In the genomic region with DNA sequence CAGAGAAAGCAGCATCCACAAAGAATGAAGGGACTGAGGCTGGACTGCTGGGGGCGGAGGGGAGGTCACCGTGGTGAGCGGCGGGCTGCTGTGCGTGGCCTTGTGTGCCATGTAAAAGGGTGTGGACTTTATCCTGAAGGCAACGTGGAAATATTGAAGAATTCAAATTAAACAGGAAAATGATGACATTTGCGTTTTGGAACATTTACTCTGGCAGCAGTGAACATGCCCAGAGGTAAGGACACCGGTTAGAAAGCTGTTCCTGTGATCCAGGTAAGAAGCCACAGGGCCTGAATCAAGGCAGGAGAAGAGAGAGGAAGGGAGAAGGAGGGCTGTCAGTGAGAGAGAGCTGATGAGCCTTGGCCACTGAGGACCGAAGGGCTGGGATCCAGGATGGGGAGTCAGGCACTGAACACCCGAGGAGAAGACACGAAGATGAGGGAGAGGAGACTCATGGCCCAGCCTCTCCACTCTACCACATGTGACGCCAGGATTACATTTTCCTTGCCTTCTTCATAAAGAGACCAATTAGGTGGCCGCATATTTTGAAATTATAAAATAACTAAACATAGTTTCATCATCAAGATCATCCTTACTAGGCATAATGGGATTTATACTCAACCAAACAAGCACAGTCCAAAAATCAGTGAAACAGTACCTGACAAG, we compare ENCODE assay signal across 9 cellular contexts. TPM values are rescaled to one million over a fixed set of nuclear protein-coding genes. Genes with fewer than 3 reads are reported as not detected.
A peak's percentile ranks its signal among the peaks of the same experiment; 100 is the strongest.
DNase-seq lines count a peak whose midpoint lies in the region; ATAC-seq and TF ChIP-seq lines count a peak whose summit lies in the region.
"Had no signal": no experiment of that assay in that cellular context is flagged by ENCODE, and none has a peak within 500 bp of the region (broad histone marks: within the 10 kb centered on the region; RNA-seq: fewer than 3 reads in every experiment).

No MANE protein-coding gene starts in this region.

- H3K27ac Mint-ChIP-seq in osteocyte (ENCODE audit: unreplicated experiment) = peak overlapping the region; percentile 99
- H3K27ac Mint-ChIP-seq: CD4-positive, alpha-beta T cell had no signal

- H3K27ac ChIP-seq in ACC112 (ENCODE audit: low read depth, low read length) (peak overlapping the region; percentile 98), MM.1S (ENCODE audit: low read length) (peak overlapping the region; percentile 22; the same call in 1 of the 2 replicates), esophagus (ENCODE audit: low read depth in 2 of 2, low read length in 1 of 2) (peak overlapping the region; percentile 60 to 87)

- peak overlapping the region; percentile 10; the same call in 1 of the 2 replicates for H3K4me3 ChIP-seq in ACC112 (ENCODE audit: low read depth, low read length)
- no peak overlapping the region for H3K4me3 ChIP-seq in MM.1S (ENCODE audit: low read length)
- H3K4me3 ChIP-seq in esophagus (ENCODE audit: low read depth in 1 of 2, low read length in 2 of 2) = no peak overlapping the region

- H3K9me3 ChIP-seq in MM.1S (replicated peaks; ENCODE audit: insufficient read depth, low read length) (no peaks in the 10 kb centered on the region), esophagus (ENCODE audit: control insufficient read depth in 2 of 2, insufficient read depth in 1 of 2, low read depth in 1 of 2, low read length in 1 of 2) (no peaks in the 10 kb centered on the region)

- H3K27me3 Mint-ChIP-seq in osteocyte (ENCODE audit: unreplicated experiment) = no peaks in the 10 kb centered on the region
- H3K27me3 Mint-ChIP-seq: CD4-positive, alpha-beta T cell had no signal

- no peaks in the 10 kb centered on the region for H3K9me2 ChIP-seq in MM.1S (replicated peaks; ENCODE audit: insufficient read depth, low read length)

- no peaks in the 10 kb centered on the region for H3K27me3 ChIP-seq in ACC112 (ENCODE audit: insufficient read depth, low read length)
- no peaks in the 10 kb centered on the region for H3K27me3 ChIP-seq in MM.1S (replicated peaks; ENCODE audit: insufficient read depth, low read length)
- no peaks in the 10 kb centered on the region for H3K27me3 ChIP-seq in esophagus (ENCODE audit: control insufficient read depth in 1 of 2, insufficient read depth in 2 of 2, low read length in 2 of 2)

- H3K4me3 Mint-ChIP-seq in osteocyte (ENCODE audit: unreplicated experiment) = peak overlapping the region; percentile 61
- H3K4me3 Mint-ChIP-seq: CD4-positive, alpha-beta T cell had no signal

- H3K36me3 ChIP-seq in ACC112 (ENCODE audit: insufficient read depth, low read length) (peaks cover 55% of the 10 kb centered on the region), MM.1S (replicated peaks; ENCODE audit: insufficient read depth, low read length) (peaks cover 33% of the 10 kb centered on the region), esophagus (ENCODE audit: control insufficient read depth in 2 of 2, insufficient read depth in 2 of 2, low read length in 1 of 2) (peaks cover 0 to 2% of the 10 kb centered on the region in 2 donors)

- no peak overlapping the region for H2AFZ ChIP-seq in ACC112 (ENCODE audit: low read length, unreplicated experiment)
- H2AFZ ChIP-seq in MM.1S (ENCODE audit: low read length) = no peak overlapping the region

- H4K20me1 ChIP-seq in MM.1S (ENCODE audit: insufficient read depth, low read length) = no peaks in the 10 kb centered on the region

- H3K4me1 ChIP-seq in ACC112 (ENCODE audit: control insufficient read depth, insufficient read depth, low read length, unreplicated experiment) (peaks cover 94% of the 10 kb centered on the region), MM.1S (ENCODE audit: low read length) (peaks cover 28% of the 10 kb centered on the region), esophagus (ENCODE audit: control insufficient read depth in 2 of 2, insufficient read depth in 2 of 2, low read length in 1 of 2) (peaks cover 7 to 9% of the 10 kb centered on the region in 2 donors)

- H3K36me3 Mint-ChIP-seq in osteocyte (ENCODE audit: unreplicated experiment) = peaks cover 65% of the 10 kb centered on the region

- WGBS in esophagus, 2 donors = 71 to 72% methylated on average over 13 of the region's 13 CpGs

- no peaks in the 10 kb centered on the region for H3K9me3 Mint-ChIP-seq in osteocyte (ENCODE audit: unreplicated experiment)
- H3K9me3 Mint-ChIP-seq: CD4-positive, alpha-beta T cell had no signal

- H3K79me2 ChIP-seq in ACC112 (ENCODE audit: control insufficient read depth, insufficient read depth, low read length, unreplicated experiment) = peaks cover 64% of the 10 kb centered on the region
- peaks cover 98% of the 10 kb centered on the region for H3K79me2 ChIP-seq in MM.1S (ENCODE audit: low read length)

- H3K4me2 ChIP-seq in MM.1S (ENCODE audit: low read depth, low read length) = no peak overlapping the region

- no peaks in the 10 kb centered on the region for H3F3A ChIP-seq in MM.1S (ENCODE audit: insufficient read depth, low read length)

- TF ChIP-seq CTCF in MM.1S (IDR thresholded peaks at IDR 0.05; ENCODE audit: low read length) = no peak
- TF ChIP-seq CTCF in osteocyte (IDR thresholded peaks at IDR 0.05) = no peak

- no peak for ATAC-seq in HG03565 (IDR thresholded peaks at IDR 0.05; ENCODE audit: unreplicated experiment)

- H3K9ac ChIP-seq in MM.1S (ENCODE audit: low read length) = no peak overlapping the region

- no peak for DNase-seq in MM.1S
- no peak for DNase-seq in osteocyte (ENCODE audit: extremely low spot score, unreplicated experiment)
- no peak for DNase-seq in GOT3 (lab: John Stamatoyannopoulos, UW)
- DNase-seq in activated gamma-delta T cell treated with Interleukin-2 at 50 U/mL for 16 hours = no peak
- no peak for DNase-seq in effector CD8-positive, alpha-beta T cell (lab: John Stamatoyannopoulos, UW)
- DNase-seq: CD4-positive, alpha-beta T cell had no signal

- peaks cover 97% of the 10 kb centered on the region for H3K4me1 Mint-ChIP-seq in osteocyte (ENCODE audit: unreplicated experiment)

RNA-seq across cellular contexts. Expression of gene TRAM2, which starts 58.4 kb away (rescaled TPM):
- 1 to 10 TPM; 1.0 to 1.8 TPM for polyA plus RNA-seq in esophagus
- total RNA-seq in osteocyte = 320 and 339 TPM in 2 replicates

Comparison
In these comparisons a context has a peak if more than half of its experiments do, and no peak if none do; other contexts are left out.
1. H3K27ac ChIP-seq: peak in every context shown above with its lines; median percentile 98 in ACC112; 74 in esophagus; 22 in MM.1S.